In the genomic region with DNA sequence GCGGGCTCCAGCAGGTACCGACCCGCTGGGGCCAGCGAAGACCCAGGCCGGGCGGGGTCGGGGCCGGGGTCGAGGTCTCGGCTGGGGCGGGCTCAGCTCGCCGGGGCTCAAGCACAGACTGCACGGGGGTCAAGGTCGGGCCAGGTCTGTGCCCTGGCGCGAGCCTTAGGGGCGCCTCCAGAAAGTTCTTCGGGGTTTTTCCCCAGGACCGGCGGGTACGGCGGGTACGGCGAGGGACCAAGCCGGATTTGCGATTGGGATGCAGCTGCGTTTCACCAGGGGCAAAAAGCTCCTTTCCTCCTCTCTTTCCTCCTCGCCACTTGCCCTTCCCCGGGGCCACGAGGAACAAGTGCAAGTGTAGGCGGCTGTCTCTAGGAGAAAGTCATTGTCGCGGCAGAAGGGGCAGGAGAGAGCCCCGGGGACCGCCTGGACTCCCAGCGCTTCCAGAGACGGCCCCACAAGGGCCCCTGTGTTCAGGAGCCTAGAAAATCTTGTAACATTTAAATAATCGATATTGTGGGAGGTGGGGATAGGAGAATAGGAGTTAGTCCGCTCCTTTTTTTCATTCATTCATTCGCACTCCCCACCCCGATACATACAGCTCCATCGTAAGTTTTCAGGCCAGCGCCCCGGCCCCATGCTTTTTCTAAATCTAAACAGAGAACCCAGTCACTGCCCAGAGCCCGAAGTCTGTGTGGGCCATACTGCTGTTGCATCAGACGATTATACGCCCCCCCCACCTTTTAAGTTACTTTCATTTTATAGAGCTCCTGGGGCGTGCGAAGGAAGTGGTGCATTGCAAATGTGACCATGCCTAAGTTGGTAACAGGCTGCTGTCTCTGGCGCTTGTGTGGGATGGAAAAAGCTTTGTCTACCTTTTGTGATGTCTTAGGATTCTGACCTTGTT, we compare ENCODE assay signal across 8 cellular contexts. TPM values are rescaled to one million over a fixed set of nuclear protein-coding genes. Genes with fewer than 3 reads are reported as not detected.
DNase-seq lines count a peak whose midpoint lies in the region; ATAC-seq and TF ChIP-seq lines count a peak whose summit lies in the region.

No MANE protein-coding gene starts in this region.

- H3K36me3 Mint-ChIP-seq in stimulated activated effector memory CD8-positive, alpha-beta T cell treated with anti-CD3 and anti-CD28 coated beads, Interleukin-12 subunit alpha, Interleukin-12 subunit beta, amount 100 ng/mL, for 72 hours: peaks cover 68% of the 10 kb centered on the region

- TF ChIP-seq CTCF in AG04450 (IDR thresholded peaks at IDR 0.05; ENCODE audit: low read depth, low read length): no peak

- peak overlapping the region; percentile 86 for H3K4me3 Mint-ChIP-seq in stimulated activated effector memory CD8-positive, alpha-beta T cell treated with anti-CD3 and anti-CD28 coated beads, Interleukin-12 subunit alpha, Interleukin-12 subunit beta, amount 100 ng/mL, for 72 hours

- H3K4me1 Mint-ChIP-seq in stimulated activated effector memory CD8-positive, alpha-beta T cell treated with anti-CD3 and anti-CD28 coated beads, Interleukin-12 subunit alpha, Interleukin-12 subunit beta, amount 100 ng/mL, for 72 hours: peaks cover 41% of the 10 kb centered on the region

- POLR2A ChIA-PET in AG04450 (lab: Yijun Ruan, JAX): interaction anchor here (0.5 to 3.4 kb wide), 24 partner anchors 10 to 511 kb away, joined by 3 to 27 read pairs (median 4); a partner anchor contains a TSS

- H3K27me3 ChIP-seq in AG04450 (ENCODE audit: control insufficient read depth, insufficient read depth, low read length) (no peaks in the 10 kb centered on the region), mononuclear cell (ENCODE audit: insufficient read depth, low read length) (no peaks in the 10 kb centered on the region)

- ATAC-seq in GM18868 (IDR thresholded peaks at IDR 0.05; ENCODE audit: unreplicated experiment) (peak; percentile 33), HG03103 (IDR thresholded peaks at IDR 0.05; ENCODE audit: low read depth, unreplicated experiment) (peak; percentile 28)
- ATAC-seq in stimulated activated effector memory CD8-positive, alpha-beta T cell treated with anti-CD3 and anti-CD28 coated beads, Interleukin-12 subunit alpha, Interleukin-12 subunit beta, amount 100 ng/mL, for 72 hours: peak; percentile 63

- CTCF ChIA-PET in AG04450 (lab: Charles Lee): interaction anchor here (0.6 to 2.1 kb wide), 3 partner anchors 19 to 438 kb away, joined by 3 to 8 read pairs (median 4); no protein-coding TSS in a partner anchor

- H3K9me3 ChIP-seq in AG04450 (ENCODE audit: control insufficient read depth, insufficient read depth, low read length): peaks cover 3% of the 10 kb centered on the region; the same call in 1 of the 2 replicates
- H3K9me3 ChIP-seq in mononuclear cell (ENCODE audit: low read depth, low read length): no peaks in the 10 kb centered on the region

- H3K9me3 Mint-ChIP-seq in stimulated activated effector memory CD8-positive, alpha-beta T cell treated with anti-CD3 and anti-CD28 coated beads, Interleukin-12 subunit alpha, Interleukin-12 subunit beta, amount 100 ng/mL, for 72 hours: no peaks in the 10 kb centered on the region

- H3K4me1 ChIP-seq in mononuclear cell (ENCODE audit: insufficient read depth, low read length): peaks cover 45% of the 10 kb centered on the region

- H3K27ac ChIP-seq in AG04450 (ENCODE audit: low read depth, low read length): peak overlapping the region; percentile 91

- peak overlapping the region; percentile 96 for H3K27ac Mint-ChIP-seq in stimulated activated effector memory CD8-positive, alpha-beta T cell treated with anti-CD3 and anti-CD28 coated beads, Interleukin-12 subunit alpha, Interleukin-12 subunit beta, amount 100 ng/mL, for 72 hours

- DNase-seq in AG04450 (ENCODE audit: low read depth, low spot score) (no peak), NCI-H345 (lab: John Stamatoyannopoulos, UW) (peak; percentile 68)
- peak; percentile 72 to 75 for DNase-seq in activated CD4-positive, alpha-beta T cell treated with anti-CD3 and anti-CD28 coated beads for 4 hours
- DNase-seq in effector CD4-positive, alpha-beta T cell: peak; percentile 55
- DNase-seq in stimulated activated effector memory CD8-positive, alpha-beta T cell treated with anti-CD3 and anti-CD28 coated beads, Interleukin-12 subunit alpha, Interleukin-12 subunit beta, amount 100 ng/mL, for 72 hours (ENCODE audit: low spot score in 2 of 2): peak; percentile 24 to 83

- H3K4me3 ChIP-seq in AG04450 (ENCODE audit: low read depth, low read length) (peak overlapping the region; percentile 90), mononuclear cell (ENCODE audit: low read length) (peak overlapping the region; percentile 91)

RNA-seq across cellular contexts. Expression of a gene that starts 0.7 kb away (rescaled TPM):
- polyA plus RNA-seq in AG04450 (2011; rRNA removed): 38.8 and 57.1 TPM in 2 replicates
- polyA minus RNA-seq in AG04450 (2011; rRNA and poly(A)+ RNA removed): 19.0 and 21.3 TPM in 2 replicates
- total RNA-seq in mononuclear cell: 95.0 TPM
